Comparison of ENCODE assay signal across 8 cellular contexts in the genomic region with DNA sequence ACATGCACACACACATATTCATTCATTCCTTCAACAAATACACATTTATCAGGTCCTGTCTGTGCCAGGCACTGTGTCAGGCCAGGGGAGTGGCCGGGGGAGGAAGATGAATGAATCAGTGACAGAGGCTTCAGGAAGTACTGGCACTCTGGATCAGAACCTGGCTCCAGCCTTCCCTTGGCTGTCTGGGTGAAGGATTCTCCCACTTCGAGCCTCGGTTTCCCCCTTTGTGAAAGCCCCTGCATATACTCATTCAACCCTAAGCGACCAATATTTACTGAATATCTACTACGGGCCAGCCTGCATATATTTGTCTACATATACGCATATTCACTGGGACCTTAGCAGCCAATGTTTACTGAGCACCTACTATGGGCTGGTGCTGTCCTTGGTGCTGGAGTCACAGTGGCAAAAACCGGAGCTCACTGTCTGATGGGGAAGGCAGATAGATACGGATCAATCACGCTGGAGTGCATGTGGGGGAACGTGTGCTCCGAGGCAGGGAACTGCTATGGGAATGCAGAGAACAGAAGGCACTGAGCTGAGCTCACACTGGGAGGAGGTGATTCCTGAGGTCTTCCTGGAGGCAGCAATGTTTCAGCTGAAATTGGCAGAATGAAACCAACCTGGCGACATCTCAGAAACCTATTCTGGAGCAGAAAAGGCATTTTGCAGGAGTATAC. TPM values are rescaled to one million over a fixed set of nuclear protein-coding genes. Genes with fewer than 3 reads are reported as not detected.
DNase-seq lines count a peak whose midpoint lies in the region; ATAC-seq and TF ChIP-seq lines count a peak whose summit lies in the region.

No MANE protein-coding gene starts in this region.

- WGBS in right cardiac atrium, result 36% methylated on average over 12 of the region's 12 CpGs
- 34 to 53% (median 38%) methylated on average over 12 of the region's 12 CpGs for WGBS in spleen, 5 donors

- CTCF ChIA-PET in activated B cell treated with CpG ODN at 0.5 μM for 24 hours (lab: Charles Lee), result interaction anchor here (1.0 to 1.2 kb wide), 2 partner anchors 73 to 77 kb away, joined by 3 read pairs; a partner anchor contains a TSS

- H3K4me3 ChIP-seq in right cardiac atrium (ENCODE audit: low read length) (peak overlapping the region; percentile 87), spleen (peak overlapping the region; percentile 44 to 77 (median 66))

- ATAC-seq in activated B cell treated with CpG ODN at 0.5 μM for 24 hours (ENCODE audit: low read depth), result no peak
- peak in 1 of 2 donors; percentile 10 for ATAC-seq in right cardiac atrium
- ATAC-seq in GM19463 (IDR thresholded peaks at IDR 0.05; ENCODE audit: unreplicated experiment), result no peak
- ATAC-seq in GM21360 (IDR thresholded peaks at IDR 0.05; ENCODE audit: unreplicated experiment), result no peak

- POLR2A ChIA-PET in activated B cell treated with CpG ODN at 0.5 μM for 24 hours (lab: Charles Lee), result interaction anchor here (0.6 to 2.5 kb wide), 5 partner anchors 14 to 104 kb away, joined by 3 to 15 read pairs (median 3); a partner anchor contains a TSS

- DNase-seq in activated CD4-positive, alpha-beta T cell treated with anti-CD3 and anti-CD28 coated beads for 48 hours, result peak; percentile 29
- DNase-seq in activated CD4-positive, alpha-beta T cell treated with anti-CD3 and anti-CD28 coated beads for 4 hours, result no peak
- DNase-seq in activated B cell treated with CpG ODN at 0.5 μM for 24 hours, result no peak
- peak in 2 of 3 donors; percentile 32 to 36 for DNase-seq in right cardiac atrium
- no peak for DNase-seq in spleen
- no peak for DNase-seq in stimulated activated CD4-positive, alpha-beta T cell treated with anti-CD3 and anti-CD28 coated beads, Interleukin-4, amount 100 ng/mL, for 24 hours

- H3K4me1 ChIP-seq in right cardiac atrium (ENCODE audit: control insufficient read depth, insufficient read depth, low read length) (peaks cover 5% of the 10 kb centered on the region), spleen (peaks cover 14 to 39% (median 30%) of the 10 kb centered on the region in 6 donors)

- peaks cover 34% of the 10 kb centered on the region for H3K4me1 Mint-ChIP-seq in activated B cell treated with CpG ODN at 0.5 μM for 24 hours

- peaks cover 17% of the 10 kb centered on the region for H3K36me3 Mint-ChIP-seq in activated B cell treated with CpG ODN at 0.5 μM for 24 hours (ENCODE audit: low read depth)

- TF ChIP-seq CTCF in activated B cell treated with CpG ODN at 0.5 μM for 24 hours (IDR thresholded peaks at IDR 0.05), result no peak
- TF ChIP-seq CTCF in spleen (IDR thresholded peaks at IDR 0.05 in 8 of 11, conservative IDR thresholded peaks at IDR 0.05 in 3 of 11), result no peak

- no peaks in the 10 kb centered on the region for H3K27me3 ChIP-seq in right cardiac atrium (ENCODE audit: control insufficient read depth, insufficient read depth)
- H3K27me3 ChIP-seq in spleen (replicated peaks in 1 of 7), result peaks cover 0 to 11% (median 0%) of the 10 kb centered on the region in 7 donors

- H3K9me3 Mint-ChIP-seq in activated B cell treated with CpG ODN at 0.5 μM for 24 hours, result no peaks in the 10 kb centered on the region

- H3K27ac ChIP-seq in right cardiac atrium (ENCODE audit: low read length), result peak overlapping the region; percentile 78
- peak overlapping the region; percentile 60 to 88 (median 84) for H3K27ac ChIP-seq in spleen

- peaks cover 0 to 29% (median 20%) of the 10 kb centered on the region in 6 donors for H3K36me3 ChIP-seq in spleen

- peak overlapping the region; percentile 84 for H3K4me3 Mint-ChIP-seq in activated B cell treated with CpG ODN at 0.5 μM for 24 hours

- H3K9me3 ChIP-seq in right cardiac atrium (ENCODE audit: control insufficient read depth, low read length), result no peaks in the 10 kb centered on the region
- H3K9me3 ChIP-seq in spleen, result peaks cover 0 to 4% (median 0%) of the 10 kb centered on the region in 8 donors

- H3K27ac Mint-ChIP-seq in activated B cell treated with CpG ODN at 0.5 μM for 24 hours, result peak overlapping the region; percentile 61

- H3K27me3 Mint-ChIP-seq in activated B cell treated with CpG ODN at 0.5 μM for 24 hours, result no peaks in the 10 kb centered on the region

- intact Hi-C loops in activated B cell treated with CpG ODN at 0.5 μM for 24 hours (cut with micrococcal nuclease) (loop anchor here (2.0 kb wide), 4 partner anchors 18 to 94 kb away; a partner anchor contains a TSS), right cardiac atrium (cut with DNase I) (loop anchor here in 1 of 4 donors (5.0 kb wide), 1 partner anchor 64 kb away; no protein-coding TSS in a partner anchor), spleen (cut with DNase I; ENCODE audit: low total_unique reads) (no loop called here)

- no peak for TF ChIP-seq POLR2A in spleen (IDR thresholded peaks at IDR 0.05)

RNA-seq across cellular contexts. Expression of a gene that starts 0.6 kb away (rescaled TPM):
- total RNA-seq in activated B cell treated with CpG ODN at 0.5 μM for 24 hours (10.3 and 10.9 TPM in 2 replicates), right cardiac atrium (10 to 100 TPM; 12.4 to 15.5 (median 14.2) TPM), spleen (10 to 100 TPM in 2 of 7 donors, 1 to 10 TPM in 4, under 1 TPM in 1; 0.72 to 10.6 (median 6.5) TPM)
- polyA plus RNA-seq in right cardiac atrium (10.2 TPM), spleen (1 to 10 TPM; 2.8 to 6.9 (median 3.4) TPM)

RNA-seq across cellular contexts. Expression of a gene that starts 18.0 kb away (rescaled TPM):
- 17.5 and 21.2 TPM in 2 replicates for total RNA-seq in activated B cell treated with CpG ODN at 0.5 μM for 24 hours
- total RNA-seq in right cardiac atrium, result 10 to 100 TPM; 17.5 to 20.0 (median 18.4) TPM
- 16.3 TPM for polyA plus RNA-seq in right cardiac atrium
- total RNA-seq in spleen, result 10 to 100 TPM in 5 of 7 donors, 1 to 10 TPM in 2; 7.6 to 17.3 (median 11.4) TPM
- polyA plus RNA-seq in spleen, result 10 to 100 TPM in 1 of 3 donors, 1 to 10 TPM in 2; 5.1 to 11.5 (median 7.8) TPM

RNA-seq across cellular contexts. Expression of a gene that starts 18.8 kb away (rescaled TPM):
- total RNA-seq in activated B cell treated with CpG ODN at 0.5 μM for 24 hours (12.6 and 16.1 TPM in 2 replicates), right cardiac atrium (10 to 100 TPM; 11.4 to 18.5 (median 17.5) TPM), spleen (10 to 100 TPM; 19.7 to 42.5 (median 23.9) TPM)
- polyA plus RNA-seq in right cardiac atrium (27.1 TPM), spleen (10 to 100 TPM; 33.3 to 57.8 (median 39.2) TPM)

RNA-seq across cellular contexts. Expression of a gene that starts 24.2 kb away (rescaled TPM):
- total RNA-seq in activated B cell treated with CpG ODN at 0.5 μM for 24 hours, result 17.2 and 18.9 TPM in 2 replicates
- 10 to 100 TPM; 19.4 to 20.8 (median 20.2) TPM for total RNA-seq in right cardiac atrium
- polyA plus RNA-seq in right cardiac atrium, result 17.2 TPM
- 10 to 100 TPM; 12.2 to 23.3 (median 17.8) TPM for total RNA-seq in spleen
- 10 to 100 TPM in 1 of 3 donors, 1 to 10 TPM in 2; 4.8 to 10.4 (median 5.3) TPM for polyA plus RNA-seq in spleen

RNA-seq across cellular contexts. Expression of a gene that starts 35.9 kb away (rescaled TPM):
- total RNA-seq in activated B cell treated with CpG ODN at 0.5 μM for 24 hours (not detected in 2 replicates), right cardiac atrium (100 to 1,000 TPM in 2 of 4 donors, 10 to 100 TPM in 2; 80.3 to 211 (median 109) TPM), spleen (not detected)
- polyA plus RNA-seq in right cardiac atrium (103 TPM), spleen (not detected)

Comparison
In these comparisons a context has a peak if more than half of its experiments do, and no peak if none do; other contexts are left out.
1. DNase-seq: peak in activated CD4-positive, alpha-beta T cell treated with anti-CD3 and anti-CD28 coated beads for 48 hours (single experiment) and right cardiac atrium (2 of 3); none in activated CD4-positive, alpha-beta T cell treated with anti-CD3 and anti-CD28 coated beads for 4 hours (0 of 2), activated B cell treated with CpG ODN at 0.5 μM for 24 hours (single experiment), spleen (single experiment) and stimulated activated CD4-positive, alpha-beta T cell treated with anti-CD3 and anti-CD28 coated beads, Interleukin-4, amount 100 ng/mL, for 24 hours (single experiment).